In genomic region chr1:84632142-84632541, GRCh38 we compare ENCODE assay signal across 14 cellular contexts.
"Had no signal": no experiment of that assay in that cellular context is flagged by ENCODE, and none has a peak within 500 bp of the region (broad histone marks: within the 10 kb centered on the region; RNA-seq: fewer than 3 reads in every experiment).

No MANE protein-coding gene starts in this region.

- H3K9me3 Mint-ChIP-seq: activated T-helper 1 cell treated with anti-CD3 and anti-CD28 coated beads, Interleukin-12 subunit alpha, Interleukin-12 subunit beta, Interleukin-2, Interleukin-4 antibody, amounts not matched to agents 30 ng/mL and 10 ng/mL and 1 ng/mL, durations not matched to agents 14 hours and 24 hours and 36 hours had no signal

- H3K27ac ChIP-seq: brain microvascular endothelial cell, lower lobe of right lung, parathyroid adenoma, thyroid gland had no signal

- H3K4me1 ChIP-seq: lower lobe of right lung, parathyroid adenoma, thyroid gland, uterus had no signal

- H3K79me2 ChIP-seq: parathyroid adenoma had no signal

- H3K4me3 Mint-ChIP-seq: activated T-helper 1 cell treated with anti-CD3 and anti-CD28 coated beads, Interleukin-12 subunit alpha, Interleukin-12 subunit beta, Interleukin-2, Interleukin-4 antibody, amounts not matched to agents 30 ng/mL and 10 ng/mL and 1 ng/mL, durations not matched to agents 14 hours and 24 hours and 36 hours; mesothelial cell of epicardium; stimulated activated naive B cell treated with anti-CD40 and anti-IgM and Interleukin-4, amounts not matched to agents 10 μg/mL and 1 μg/mL and 100 μg/mL, for 72 hours had no signal

- H3K27me3 ChIP-seq: brain microvascular endothelial cell, thyroid gland, uterus had no signal

- H3K4me3 ChIP-seq: lower lobe of right lung, thyroid gland, uterus had no signal

- H3K36me3 ChIP-seq: brain microvascular endothelial cell, lower lobe of right lung, thyroid gland, uterus had no signal

- H3K9ac ChIP-seq: parathyroid adenoma had no signal

- ATAC-seq: lower lobe of right lung had no signal

- H3K9me3 ChIP-seq: lower lobe of right lung, thyroid gland, uterus had no signal

- H3K27ac Mint-ChIP-seq: activated T-helper 1 cell treated with anti-CD3 and anti-CD28 coated beads, Interleukin-12 subunit alpha, Interleukin-12 subunit beta, Interleukin-2, Interleukin-4 antibody, amounts not matched to agents 30 ng/mL and 10 ng/mL and 1 ng/mL, durations not matched to agents 14 hours and 24 hours and 36 hours; stimulated activated naive B cell treated with anti-CD40 and anti-IgM and Interleukin-4, amounts not matched to agents 10 μg/mL and 1 μg/mL and 100 μg/mL, for 72 hours had no signal

- DNase-seq: activated naive CD4-positive, alpha-beta T cell treated with Interleukin-2 at 50 U/mL for 16 hours; anterior cingulate cortex; effector memory CD4-positive, alpha-beta T cell; head of caudate nucleus; lower lobe of right lung; stimulated activated CD4-positive, alpha-beta T cell treated with anti-CD3 and anti-CD28 coated beads, Interleukin-15, amount 100 ng/mL, for 24 hours; stimulated activated CD4-positive, alpha-beta T cell treated with anti-CD3 and anti-CD28 coated beads, Interleukin-4, amount 100 ng/mL, for 1 hour; stimulated activated naive B cell treated with anti-CD40 and anti-IgM and Interleukin-4, amounts not matched to agents 10 μg/mL and 1 μg/mL and 100 μg/mL, for 72 hours; thyroid gland; uterus had no signal

- H2AFZ ChIP-seq: parathyroid adenoma had no signal

- H3K36me3 Mint-ChIP-seq: mesothelial cell of epicardium; stimulated activated naive B cell treated with anti-CD40 and anti-IgM and Interleukin-4, amounts not matched to agents 10 μg/mL and 1 μg/mL and 100 μg/mL, for 72 hours had no signal
